ENCODE assay signal across 8 cellular contexts in genomic region chr1:67850151-67850551, GRCh38. TPM values are rescaled to one million over a fixed set of nuclear protein-coding genes. Genes with fewer than 3 reads are reported as not detected.
A peak's percentile ranks its signal among the peaks of the same experiment; 100 is the strongest.
DNase-seq lines count a peak whose midpoint lies in the region; ATAC-seq and TF ChIP-seq lines count a peak whose summit lies in the region.

No MANE protein-coding gene starts in this region.

- H3K4me1 Mint-ChIP-seq in naive thymus-derived CD4-positive, alpha-beta T cell, result no peaks in the 10 kb centered on the region

- CTCF ChIA-PET in A673 (lab: Charles Lee), result interaction anchor here (0.9 to 1.5 kb wide), 8 partner anchors 18 to 268 kb away, joined by 3 to 6 read pairs (median 4); no protein-coding TSS in a partner anchor
- CTCF ChIA-PET in naive thymus-derived CD4-positive, alpha-beta T cell (lab: Charles Lee), result no interaction called here

- H3K36me3 ChIP-seq in A673 (ENCODE audit: insufficient read depth, low read length, poor library complexity, severe bottlenecking), result no peaks in the 10 kb centered on the region
- no peaks in the 10 kb centered on the region for H3K36me3 ChIP-seq in naive thymus-derived CD4-positive, alpha-beta T cell (ENCODE audit: control insufficient read depth in 2 of 3, insufficient read depth in 3 of 3, low read length in 3 of 3)

- BruUV-seq in A673 (replicated peaks; lab: Mats Ljungman, UMichigan), result no TSS peak

- no peaks in the 10 kb centered on the region for H3K36me3 Mint-ChIP-seq in naive thymus-derived CD4-positive, alpha-beta T cell

- no peak for ATAC-seq in HG03159 (IDR thresholded peaks at IDR 0.05; ENCODE audit: unreplicated experiment)
- ATAC-seq in naive thymus-derived CD4-positive, alpha-beta T cell, result no peak

- no peaks in the 10 kb centered on the region for H3K27me3 ChIP-seq in A673 (replicated peaks; ENCODE audit: insufficient read depth, low read depth, low read length, poor library complexity)
- H3K27me3 ChIP-seq in naive thymus-derived CD4-positive, alpha-beta T cell (ENCODE audit: control insufficient read depth in 2 of 2, insufficient read depth in 2 of 2, low read length in 2 of 2), result no peaks in the 10 kb centered on the region

- H3K4me3 Mint-ChIP-seq in naive thymus-derived CD4-positive, alpha-beta T cell, result no peak overlapping the region

- H3K9me3 ChIP-seq in A673 (ENCODE audit: low read depth, low read length, poor library complexity, severe bottlenecking), result no peaks in the 10 kb centered on the region
- no peaks in the 10 kb centered on the region for H3K9me3 ChIP-seq in naive thymus-derived CD4-positive, alpha-beta T cell (ENCODE audit: control insufficient read depth in 2 of 3, low read length in 3 of 3)

- H3K9me3 Mint-ChIP-seq in naive thymus-derived CD4-positive, alpha-beta T cell, result peaks cover 0 to 2% (median 0%) of the 10 kb centered on the region in 11 donors

- POLR2A ChIA-PET in A673 (lab: Charles Lee; ENCODE audit: low non-redundant PET), result interaction anchor here (0.6 kb wide), 1 partner anchor 639 kb away, joined by 3 read pairs; no protein-coding TSS in a partner anchor
- POLR2A ChIA-PET in naive thymus-derived CD4-positive, alpha-beta T cell (lab: Charles Lee), result no interaction called here

- H3K4me1 ChIP-seq in A673 (ENCODE audit: insufficient read depth, low read length, poor library complexity, severe bottlenecking), result no peaks in the 10 kb centered on the region
- H3K4me1 ChIP-seq in naive thymus-derived CD4-positive, alpha-beta T cell (ENCODE audit: control insufficient read depth in 2 of 2, insufficient read depth in 2 of 2, low read length in 2 of 2), result no peaks in the 10 kb centered on the region

- no peak overlapping the region for H3K27ac ChIP-seq in A673 (ENCODE audit: low read depth, low read length, poor library complexity, severe bottlenecking)
- no peak overlapping the region for H3K27ac ChIP-seq in naive thymus-derived CD4-positive, alpha-beta T cell (ENCODE audit: low read depth, low read length)

- peak; percentile 70 for DNase-seq in A673 (ENCODE audit: low spot score)
- peak; percentile 39 for DNase-seq in NCI-H226
- peak; percentile 28 for DNase-seq in cerebellar cortex (ENCODE audit: low spot score)
- DNase-seq in midbrain (lab: John Stamatoyannopoulos, UW), result peak; percentile 21
- DNase-seq in naive thymus-derived CD4-positive, alpha-beta T cell, result no peak
- DNase-seq in HPDE6-E6E7 (ENCODE audit: extremely low spot score), result no peak

- H3K4me3 ChIP-seq in A673 (ENCODE audit: low read depth, low read length, poor library complexity, severe bottlenecking), result no peak overlapping the region
- no peak overlapping the region for H3K4me3 ChIP-seq in naive thymus-derived CD4-positive, alpha-beta T cell (ENCODE audit: low read length)

- H3K27ac Mint-ChIP-seq in naive thymus-derived CD4-positive, alpha-beta T cell, result no peak overlapping the region

- intact Hi-C loops in A673 (cut with micrococcal nuclease; ENCODE audit: unreplicated experiment), result loop anchor here (1.0 to 10.0 kb wide), 4 partner anchors 83 to 595 kb away; partner anchors contain the start of gene RPE65
- intact Hi-C loops in naive thymus-derived CD4-positive, alpha-beta T cell (cut with micrococcal nuclease), result loop anchor here in 1 of 2 donors (5.0 kb wide), 2 partner anchors 262 to 1887 kb away; no protein-coding TSS in a partner anchor

- peaks cover 13 to 30% (median 18%) of the 10 kb centered on the region in 5 donors for H3K27me3 Mint-ChIP-seq in naive thymus-derived CD4-positive, alpha-beta T cell

- TF ChIP-seq CTCF in A673 (conservative IDR thresholded peaks at IDR 0.05; ENCODE audit: low read depth, low read length) (peak; percentile 69), GM12873 (IDR thresholded peaks at IDR 0.05; ENCODE audit: insufficient read depth, low read depth, low read length, missing control alignments) (peak; percentile 50)

RNA-seq across cellular contexts. Expression of gene GNG12, which starts 16.9 kb away (rescaled TPM):
- 48.1 and 54.8 TPM in 2 replicates for total RNA-seq in A673 (2021)
- not detected for total RNA-seq in naive thymus-derived CD4-positive, alpha-beta T cell
- not detected for polyA plus RNA-seq in naive thymus-derived CD4-positive, alpha-beta T cell

Comparison
In these comparisons a context has a peak if more than half of its experiments do, and no peak if none do; other contexts are left out.
1. DNase-seq: peak in A673 (single experiment), NCI-H226 (single experiment), cerebellar cortex (single experiment) and midbrain (single experiment); none in naive thymus-derived CD4-positive, alpha-beta T cell (0 of 9) and HPDE6-E6E7 (single experiment).
2. RNA of gene GNG12, which starts 16.9 kb away (total RNA-seq): 48.1 to 54.8 TPM in A673; not detected in naive thymus-derived CD4-positive, alpha-beta T cell; every median in the first group is over 10 times any median in the second.